ENCODE assay signal across 22 cellular contexts in genomic region chr17:63494300-63494928, GRCh38. TPM values are rescaled to one million over a fixed set of nuclear protein-coding genes. Genes with fewer than 3 reads are reported as not detected.
"Had no signal": no experiment of that assay in that cellular context is flagged by ENCODE, and none has a peak within 500 bp of the region (broad histone marks: within the 10 kb centered on the region; RNA-seq: fewer than 3 reads in every experiment).

No MANE protein-coding gene starts in this region.

- H3K27me3 ChIP-seq: upper lobe of left lung had no signal

- ATAC-seq: left cardiac atrium; lower lobe of right lung; naive thymus-derived CD8-positive, alpha-beta T cell; T-helper 17 cell had no signal

- H3K9me3 ChIP-seq: lower lobe of right lung, spleen, thoracic aorta, upper lobe of left lung had no signal

- H3K36me3 ChIP-seq: lower lobe of right lung, spleen, thoracic aorta, upper lobe of left lung had no signal

- H3K4me1 ChIP-seq: spleen had no signal

- H3K4me3 ChIP-seq: lower lobe of right lung, spleen, thoracic aorta, upper lobe of left lung had no signal

- DNase-seq: activated CD4-positive, alpha-beta memory T cell treated with anti-CD3 and anti-CD28 coated beads for 36 hours; activated CD4-positive, alpha-beta T cell treated with anti-CD3 and anti-CD28 coated beads for 48 hours; activated naive CD4-positive, alpha-beta T cell treated with anti-CD3 and anti-CD28 coated beads, Interleukin-2, amount 10 ng/mL, durations not matched to agents 7 days and 5 days; activated T-cell treated with anti-CD3 and anti-CD28 coated beads, Interleukin-2, amount 50 U/mL, for 48 hours; amygdala; cerebellar nuclear complex; cortex of kidney; erythroblast; hippocampal formation; left cardiac atrium; lower lobe of right lung; spleen; stimulated activated CD4-positive, alpha-beta T cell treated with anti-CD3 and anti-CD28 coated beads, Interleukin-4, amount 100 ng/mL, for 1 hour; stimulated activated naive CD4-positive, alpha-beta T cell; SW 1271; T-helper 17 cell had no signal

- H3K27ac ChIP-seq: lower lobe of right lung, spleen, thoracic aorta had no signal

RNA-seq across cellular contexts. Expression of gene KCNH6, which starts 28.7 kb away (rescaled TPM):
- total RNA-seq: activated CD4-positive, alpha-beta memory T cell treated with anti-CD3 and anti-CD28 coated beads for 36 hours; frontal cortex; left cardiac atrium; mesenteric fat pad; naive thymus-derived CD8-positive, alpha-beta T cell; osteocyte; spleen; T-helper 17 cell; thoracic aorta had no signal
- polyA plus RNA-seq: naive thymus-derived CD8-positive, alpha-beta T cell; spleen had no signal
